8 cellular contexts compared by ENCODE assay signal in genomic region chr5:91384671-91385430, GRCh38. TPM values are rescaled to one million over a fixed set of nuclear protein-coding genes. Genes with fewer than 3 reads are reported as not detected.
DNase-seq lines count a peak whose midpoint lies in the region; ATAC-seq and TF ChIP-seq lines count a peak whose summit lies in the region.

No MANE protein-coding gene starts in this region.

- H3K9me3 Mint-ChIP-seq in Caco-2 (ENCODE audit: unreplicated experiment), result no peaks in the 10 kb centered on the region
- H3K9me3 Mint-ChIP-seq in activated naive CD8-positive, alpha-beta T cell treated with anti-CD3 and anti-CD28 coated beads, Interleukin-2, amount 10 ng/mL, durations not matched to agents 7 days and 5 days, result peaks cover 3% of the 10 kb centered on the region

- H3K4me1 ChIP-seq in Caco-2, result peaks cover 6% of the 10 kb centered on the region; the same call in 1 of the 2 replicates
- H3K4me1 ChIP-seq in HUES6 (ENCODE audit: control insufficient read depth, insufficient read depth, low read length), result peaks cover 10% of the 10 kb centered on the region
- peaks cover 19% of the 10 kb centered on the region for H3K4me1 ChIP-seq in left ventricle myocardium inferior
- H3K4me1 ChIP-seq in prostate gland (replicated peaks), result no peaks in the 10 kb centered on the region

- H3K36me3 ChIP-seq in Caco-2 (ENCODE audit: control insufficient read depth, insufficient read depth, low read length), result no peaks in the 10 kb centered on the region
- H3K36me3 ChIP-seq in HUES6 (ENCODE audit: control insufficient read depth, insufficient read depth, low read length), result no peaks in the 10 kb centered on the region
- no peaks in the 10 kb centered on the region for H3K36me3 ChIP-seq in left ventricle myocardium inferior
- H3K36me3 ChIP-seq in prostate gland, result no peaks in the 10 kb centered on the region

- H3K4me1 Mint-ChIP-seq in Caco-2 (ENCODE audit: low read depth, unreplicated experiment), result no peaks in the 10 kb centered on the region
- peaks cover 18% of the 10 kb centered on the region for H3K4me1 Mint-ChIP-seq in activated naive CD8-positive, alpha-beta T cell treated with anti-CD3 and anti-CD28 coated beads, Interleukin-2, amount 10 ng/mL, durations not matched to agents 7 days and 5 days

- CTCF ChIA-PET in Caco-2 (lab: Charles Lee), result interaction anchor here (0.6 to 5.4 kb wide), 17 partner anchors 33 to 582 kb away, joined by 3 to 71 read pairs (median 6); no protein-coding TSS in a partner anchor

- H3K27me3 Mint-ChIP-seq in Caco-2 (ENCODE audit: insufficient read depth, unreplicated experiment), result no peaks in the 10 kb centered on the region
- H3K27me3 Mint-ChIP-seq in activated naive CD8-positive, alpha-beta T cell treated with anti-CD3 and anti-CD28 coated beads, Interleukin-2, amount 10 ng/mL, durations not matched to agents 7 days and 5 days, result no peaks in the 10 kb centered on the region

- H3K27ac Mint-ChIP-seq in Caco-2 (ENCODE audit: unreplicated experiment), result peak overlapping the region; percentile 94
- H3K27ac Mint-ChIP-seq in activated naive CD8-positive, alpha-beta T cell treated with anti-CD3 and anti-CD28 coated beads, Interleukin-2, amount 10 ng/mL, durations not matched to agents 7 days and 5 days, result peak overlapping the region; percentile 100

- TF ChIP-seq CTCF in Caco-2 (IDR thresholded peaks at IDR 0.05; ENCODE audit: insufficient read depth in 1 of 2, low read depth in 1 of 2, low read length in 1 of 2, severe bottlenecking in 1 of 2, unreplicated experiment in 1 of 2), result peak; percentile 92 to 95
- TF ChIP-seq CTCF in left ventricle myocardium inferior (IDR thresholded peaks at IDR 0.05; ENCODE audit: borderline replicate concordance), result peak; percentile 98
- peak; percentile 96 to 100 (median 100) for TF ChIP-seq CTCF in prostate gland (IDR thresholded peaks at IDR 0.05)

- WGBS in prostate gland, result 6% methylated on average over 6 of the region's 6 CpGs

- DNase-seq in Caco-2 (peak; percentile 72 to 83), NCI-H82 treated with DMSO at 0.1 percent for 48 hours (lab: John Stamatoyannopoulos, UW; ENCODE audit: unreplicated experiment) (peak; percentile 84), left ventricle myocardium inferior (no peak), prostate gland (ENCODE audit: low spot score) (peak; percentile 76), sciatic nerve (ENCODE audit: low spot score) (no peak)
- DNase-seq in activated naive CD8-positive, alpha-beta T cell treated with anti-CD3 and anti-CD28 coated beads, Interleukin-2, amount 10 ng/mL, durations not matched to agents 7 days and 5 days, result no peak

- H3K9me3 ChIP-seq in Caco-2 (no peaks in the 10 kb centered on the region), HUES6 (ENCODE audit: control insufficient read depth, insufficient read depth, low read depth, low read length) (peaks cover 3% of the 10 kb centered on the region; the same call in 1 of the 2 replicates), left ventricle myocardium inferior (replicated peaks) (no peaks in the 10 kb centered on the region), prostate gland (no peaks in the 10 kb centered on the region)

- peak overlapping the region; percentile 65 for H3K4me3 ChIP-seq in Caco-2 (ENCODE audit: low read depth, low read length)
- H3K4me3 ChIP-seq in HUES6 (ENCODE audit: low read depth, low read length), result peak overlapping the region; percentile 86
- H3K4me3 ChIP-seq in left ventricle myocardium inferior, result peak overlapping the region; percentile 83
- H3K4me3 ChIP-seq in prostate gland, result no peak overlapping the region

- H3K27me3 ChIP-seq in Caco-2 (replicated peaks; ENCODE audit: control insufficient read depth, insufficient read depth, low read length), result no peaks in the 10 kb centered on the region
- H3K27me3 ChIP-seq in HUES6 (ENCODE audit: control insufficient read depth, insufficient read depth, low read length), result no peaks in the 10 kb centered on the region
- H3K27me3 ChIP-seq in left ventricle myocardium inferior (ENCODE audit: low read depth), result no peaks in the 10 kb centered on the region
- H3K27me3 ChIP-seq in prostate gland (replicated peaks; ENCODE audit: insufficient read depth), result no peaks in the 10 kb centered on the region

- no TSS peak for BruUV-seq in Caco-2 (replicated peaks; lab: Mats Ljungman, UMichigan)

- H3K36me3 Mint-ChIP-seq in Caco-2 (ENCODE audit: insufficient read depth, unreplicated experiment), result peaks cover 36% of the 10 kb centered on the region
- H3K36me3 Mint-ChIP-seq in activated naive CD8-positive, alpha-beta T cell treated with anti-CD3 and anti-CD28 coated beads, Interleukin-2, amount 10 ng/mL, durations not matched to agents 7 days and 5 days, result peaks cover 9% of the 10 kb centered on the region

- peak overlapping the region; percentile 88 for H3K4me3 Mint-ChIP-seq in Caco-2 (ENCODE audit: unreplicated experiment)
- peak overlapping the region; percentile 98 for H3K4me3 Mint-ChIP-seq in activated naive CD8-positive, alpha-beta T cell treated with anti-CD3 and anti-CD28 coated beads, Interleukin-2, amount 10 ng/mL, durations not matched to agents 7 days and 5 days

- intact Hi-C loops in Caco-2 (cut with micrococcal nuclease; ENCODE audit: unreplicated experiment), result loop anchor here (1.0 kb wide), 4 partner anchors 34 to 519 kb away; no protein-coding TSS in a partner anchor
- intact Hi-C loops in left ventricle myocardium inferior (cut with micrococcal nuclease), result loop anchor here (2.0 to 10.0 kb wide), 4 partner anchors 158 to 520 kb away; no protein-coding TSS in a partner anchor
- intact Hi-C loops in prostate gland (cut with DNase I), result loop anchor here (1.0 to 5.0 kb wide), 5 partner anchors 73 to 518 kb away; no protein-coding TSS in a partner anchor
- intact Hi-C loops in sciatic nerve (cut with DNase I), result loop anchor here (2.0 kb wide), 1 partner anchor 282 kb away; no protein-coding TSS in a partner anchor

- peak overlapping the region; percentile 91 for H3K27ac ChIP-seq in HUES6 (ENCODE audit: low read depth, low read length)
- H3K27ac ChIP-seq in left ventricle myocardium inferior (replicated peaks), result peak overlapping the region; percentile 97
- peak overlapping the region; percentile 99 to 100 for H3K27ac ChIP-seq in prostate gland

- POLR2A ChIA-PET in Caco-2 (lab: Charles Lee), result no interaction called here
- POLR2A ChIA-PET in activated naive CD8-positive, alpha-beta T cell treated with anti-CD3 and anti-CD28 coated beads, Interleukin-2, amount 10 ng/mL, durations not matched to agents 7 days and 5 days (lab: Charles Lee), result interaction anchor here (0.8 to 2.8 kb wide), 8 partner anchors 14 to 285 kb away, joined by 3 to 30 read pairs (median 4); no protein-coding TSS in a partner anchor

- ATAC-seq in GM19035 (IDR thresholded peaks at IDR 0.05; ENCODE audit: unreplicated experiment) (peak; percentile 10), sciatic nerve (no peak)
- no peak for ATAC-seq in activated naive CD8-positive, alpha-beta T cell treated with anti-CD3 and anti-CD28 coated beads, Interleukin-2, amount 10 ng/mL, durations not matched to agents 7 days and 5 days (ENCODE audit: low read depth)

- TF ChIP-seq POLR2A in prostate gland (IDR thresholded peaks at IDR 0.05), result no peak

- no peak overlapping the region for H3K9ac ChIP-seq in HUES6 (ENCODE audit: low read length)

RNA-seq across cellular contexts. Expression of gene ARRDC3, which starts 1.7 kb away (rescaled TPM):
- total RNA-seq in Caco-2 (2022), result 34.5 and 38.7 TPM in 2 replicates
- 10 to 100 TPM; 87.3 to 90.6 TPM for total RNA-seq in activated naive CD8-positive, alpha-beta T cell treated with anti-CD3 and anti-CD28 coated beads, Interleukin-2, amount 10 ng/mL, durations not matched to agents 7 days and 5 days
- total RNA-seq in left ventricle myocardium inferior, result 14.4 TPM
- 10 to 100 TPM; 31.4 to 54.9 TPM for total RNA-seq in prostate gland
- total RNA-seq in sciatic nerve, result 178 TPM

Comparison
In these comparisons a context has a peak if more than half of its experiments do, and no peak if none do; other contexts are left out.
1. DNase-seq: peak in Caco-2 (2 of 2), NCI-H82 treated with DMSO at 0.1 percent for 48 hours (single experiment) and prostate gland (single experiment); none in activated naive CD8-positive, alpha-beta T cell treated with anti-CD3 and anti-CD28 coated beads, Interleukin-2, amount 10 ng/mL, durations not matched to agents 7 days and 5 days (single experiment), left ventricle myocardium inferior (single experiment) and sciatic nerve (single experiment).
2. H3K4me3 ChIP-seq: peak in Caco-2 (single experiment), HUES6 (single experiment) and left ventricle myocardium inferior (single experiment); none in prostate gland (0 of 2).
3. Peak in every context shown above with its lines, with median percentiles within 50 percentile points of each other: CTCF ChIP-seq and H3K27ac ChIP-seq.